ENCODE assay signal across 1 cellular context in the genomic region with DNA sequence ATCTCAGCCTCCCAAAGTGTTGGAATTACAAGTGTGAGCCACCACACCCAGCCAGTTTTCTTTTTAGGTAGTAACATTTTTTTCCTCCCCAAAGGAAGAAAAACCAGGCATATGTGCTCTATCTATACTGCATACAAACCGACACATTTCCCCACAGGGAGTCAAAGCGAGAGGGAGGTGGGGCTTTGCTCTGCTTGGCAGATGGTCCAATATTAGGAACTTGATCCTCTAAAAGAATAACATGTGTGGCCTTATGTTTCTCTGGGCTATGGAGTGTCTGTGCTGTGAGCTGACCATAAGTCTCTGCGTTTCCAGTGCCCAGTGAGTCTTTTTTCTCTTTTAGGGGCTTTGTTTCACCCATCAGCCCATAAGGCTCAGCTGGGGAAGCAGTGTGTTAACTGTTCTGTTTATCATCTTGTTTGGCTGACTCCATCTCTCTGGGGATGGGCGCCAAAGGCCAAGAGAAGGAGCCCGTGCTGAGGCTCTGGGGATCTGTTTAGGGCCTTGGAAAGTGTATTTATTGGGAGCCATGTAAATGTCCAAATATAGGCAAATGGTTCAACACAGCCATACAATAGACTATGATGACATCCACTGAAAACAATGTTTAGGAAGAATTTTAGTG.
TF ChIP-seq lines count a peak whose summit lies in the region.

No MANE protein-coding gene starts in this region.

TF ChIP-seq in K562, 482 proteins besides CTCF, POLR2A, EP300 and RAD21:
- TF ChIP-seq SRF (CRISPR knock-in tag; IDR thresholded peaks at IDR 0.05) (peak in 1 of 2 experiments; percentile 79; a peak in 1 of 4 replicates), ZNF224 (CRISPR knock-in tag; IDR thresholded peaks at IDR 0.05) (no peak)
